1 cellular context compared by ENCODE assay signal in genomic region chr7:29564455-29565185, GRCh38.
TF ChIP-seq lines count a peak whose summit lies in the region.

No MANE protein-coding gene starts in this region.

TF ChIP-seq in HepG2, 621 proteins besides CTCF, POLR2A, EP300 and RAD21 (continued from another document and continues in another):
- no peak for TF ChIP-seq KIAA2018 (CRISPR knock-in tag; IDR thresholded peaks at IDR 0.05; ENCODE audit: borderline replicate concordance)
- TF ChIP-seq MIXL1 (CRISPR knock-in tag; IDR thresholded peaks at IDR 0.05) = no peak
- TF ChIP-seq MAX (IDR thresholded peaks at IDR 0.05) = peak; percentile 31; the same call in 1 of the 2 replicates
- no peak for TF ChIP-seq FOXO4 (CRISPR knock-in tag; conservative IDR thresholded peaks at IDR 0.05)
- TF ChIP-seq IRF1 (CRISPR knock-in tag; IDR thresholded peaks at IDR 0.05; ENCODE audit: low read depth) = no peak
- TF ChIP-seq ZNF280D (CRISPR knock-in tag; IDR thresholded peaks at IDR 0.05) = no peak
- TF ChIP-seq TBP (CRISPR knock-in tag; IDR thresholded peaks at IDR 0.05) = no peak
- TF ChIP-seq ZNF770 (CRISPR knock-in tag; IDR thresholded peaks at IDR 0.05) = no peak
- no peak for TF ChIP-seq RXRA (CRISPR knock-in tag; IDR thresholded peaks at IDR 0.05)
- no peak for TF ChIP-seq EED (CRISPR knock-in tag; IDR thresholded peaks at IDR 0.05)
- TF ChIP-seq SP140L (CRISPR knock-in tag; IDR thresholded peaks at IDR 0.05; ENCODE audit: borderline replicate concordance) = 0 out of 2 replicates have a peak, but pooled peaks have one; percentile 5
- no peak for TF ChIP-seq MZF1 (CRISPR knock-in tag; IDR thresholded peaks at IDR 0.05; ENCODE audit: borderline replicate concordance)
- TF ChIP-seq SSRP1 (CRISPR knock-in tag; IDR thresholded peaks at IDR 0.05) = no peak
- TF ChIP-seq ZNF773 (CRISPR knock-in tag; IDR thresholded peaks at IDR 0.05; ENCODE audit: borderline replicate concordance) = no peak
- no peak for TF ChIP-seq ZNF513 (CRISPR knock-in tag; conservative IDR thresholded peaks at IDR 0.05)
- no peak for TF ChIP-seq DMAP1 (CRISPR knock-in tag; IDR thresholded peaks at IDR 0.05)
- TF ChIP-seq IKZF1 (IDR thresholded peaks at IDR 0.05) = no peak
- no peak for TF ChIP-seq SMAD1 (CRISPR knock-in tag; IDR thresholded peaks at IDR 0.05; ENCODE audit: borderline replicate concordance, low read depth)
- 0 out of 2 replicates have a peak, but pooled peaks have one; percentile 6 for TF ChIP-seq REL (CRISPR knock-in tag; conservative IDR thresholded peaks at IDR 0.05)
- no peak for TF ChIP-seq ZNF790 (CRISPR knock-in tag; IDR thresholded peaks at IDR 0.05; ENCODE audit: borderline replicate concordance)
- no peak for TF ChIP-seq MNT (IDR thresholded peaks at IDR 0.05)
- no peak for TF ChIP-seq ZNF569 (CRISPR knock-in tag; IDR thresholded peaks at IDR 0.05; ENCODE audit: borderline replicate concordance)
- TF ChIP-seq CHD4 (IDR thresholded peaks at IDR 0.05; ENCODE audit: borderline replicate concordance, low read length) = no peak
- no peak for TF ChIP-seq KDM5B (CRISPR knock-in tag; IDR thresholded peaks at IDR 0.05; ENCODE audit: borderline replicate concordance)
